In genomic region chr7:102129636-102130370, GRCh38 we compare ENCODE assay signal across 20 cellular contexts.
DNase-seq lines count a peak whose midpoint lies in the region; FAIRE-seq and TF ChIP-seq lines count a peak whose summit lies in the region.
"Had no signal": no experiment of that assay in that cellular context is flagged by ENCODE, and none has a peak within 500 bp of the region (broad histone marks: within the 10 kb centered on the region; RNA-seq: fewer than 3 reads in every experiment).

No MANE protein-coding gene starts in this region.

- H3K9me3 Mint-ChIP-seq in nephron, result no peaks in the 10 kb centered on the region
- H3K9me3 Mint-ChIP-seq: naive B cell had no signal

- no peak overlapping the region for H3K9ac ChIP-seq in HUES64 (ENCODE audit: low read depth, low read length)
- H3K9ac ChIP-seq: KMS-11 had no signal

- peak overlapping the region in 2 of 3 experiments; percentile 55 to 64 for H3K4me3 Mint-ChIP-seq in nephron
- H3K4me3 Mint-ChIP-seq: naive B cell, T-helper 17 cell had no signal

- H3K9me3 ChIP-seq in HUES64 (ENCODE audit: insufficient read depth, low read depth, low read length) (no peaks in the 10 kb centered on the region), stomach (no peaks in the 10 kb centered on the region)
- H3K9me3 ChIP-seq: heart right ventricle, SJSA1 had no signal

- peaks cover 23% of the 10 kb centered on the region for H3K4me1 Mint-ChIP-seq in nephron

- H3K27ac ChIP-seq in HUES64 (ENCODE audit: low read depth, low read length) (peak overlapping the region; percentile 19; the same call in 1 of the 2 replicates), stomach (no peak overlapping the region)
- H3K27ac ChIP-seq: heart right ventricle, KMS-11, SJSA1, VCaP had no signal

- no peak overlapping the region for H3K4me3 ChIP-seq in HUES64 (ENCODE audit: low read length)
- no peak overlapping the region for H3K4me3 ChIP-seq in bronchial epithelial cell (ENCODE audit: low read depth, low read length)
- H3K4me3 ChIP-seq in stomach, result no peak overlapping the region
- H3K4me3 ChIP-seq: heart right ventricle, SJSA1, smooth muscle cell had no signal

- H3K27ac Mint-ChIP-seq in nephron, result peak overlapping the region; percentile 80 to 94 (median 86)
- H3K27ac Mint-ChIP-seq: T-helper 17 cell had no signal

- H3K36me3 ChIP-seq in HUES64 (ENCODE audit: insufficient read depth, low read length) (peaks cover 4% of the 10 kb centered on the region; the same call in 1 of the 2 replicates), bronchial epithelial cell (ENCODE audit: control insufficient read depth, insufficient read depth, low read length) (no peaks in the 10 kb centered on the region), stomach (peaks cover 0 to 26% (median 17%) of the 10 kb centered on the region in 4 donors)

- H3K27me3 ChIP-seq in HUES64 (ENCODE audit: insufficient read depth, low read length) (no peaks in the 10 kb centered on the region), bronchial epithelial cell (ENCODE audit: control insufficient read depth, insufficient read depth, low read length) (no peaks in the 10 kb centered on the region), stomach (no peaks in the 10 kb centered on the region)
- H3K27me3 ChIP-seq: heart right ventricle, SJSA1 had no signal

- peak; percentile 32 for FAIRE-seq in bronchial epithelial cell (lab: Jason Lieb, UNC)
- FAIRE-seq: islet of Langerhans, urothelium cell line had no signal

- intact Hi-C loops in stomach (cut with DNase I; ENCODE audit: low total_unique reads), result no loop called here

- peaks cover 4% of the 10 kb centered on the region for H3K27me3 Mint-ChIP-seq in nephron (ENCODE audit: low read depth)
- H3K27me3 Mint-ChIP-seq: naive B cell, T-helper 17 cell had no signal

- H3K4me1 ChIP-seq in HUES64 (ENCODE audit: insufficient read depth, low read length), result peaks cover 11% of the 10 kb centered on the region; the same call in 1 of the 2 replicates
- H3K4me1 ChIP-seq in stomach, result no peaks in the 10 kb centered on the region

- in situ Hi-C loops in ACHN (cut with HindIII; ENCODE audit: low pct_ligation_motif_present, low pct_unique_long_range_greater_than_20kb, low sequenced_read_pairs), result no loop called here

- DNase-seq in ACHN (peak; percentile 89), bronchial epithelial cell (ENCODE audit: low read depth) (no peak), stomach (no peak), AG08395 (ENCODE audit: low spot score) (no peak), dermis blood vessel endothelial cell (no peak), NCI-H2029 treated with DMSO at 0.1 percent for 48 hours (lab: John Stamatoyannopoulos, UW) (no peak)
- DNase-seq: activated CD4-positive, alpha-beta T cell treated with anti-CD3 and anti-CD28 coated beads, Interleukin-2, amount 50 U/mL, for 48 hours; activated naive CD4-positive, alpha-beta T cell; amniotic stem cell; heart right ventricle; naive B cell; T-helper 17 cell had no signal

- no peak for TF ChIP-seq POLR2A in stomach (IDR thresholded peaks at IDR 0.05)

- TF ChIP-seq EP300 in stomach (IDR thresholded peaks at IDR 0.05), result no peak

- 83% methylated on average over 15 of the region's 15 CpGs for WGBS in HUES64
- WGBS in stomach, 5 donors, result 85 to 91% (median 88%) methylated on average over 15 of the region's 15 CpGs

- TF ChIP-seq CTCF in bronchial epithelial cell (IDR thresholded peaks at IDR 0.05; ENCODE audit: insufficient read depth, low read length, severe bottlenecking), result no peak
- no peak for TF ChIP-seq CTCF in nephron (IDR thresholded peaks at IDR 0.05; ENCODE audit: unreplicated experiment in 3 of 3)
- no peak for TF ChIP-seq CTCF in stomach (IDR thresholded peaks at IDR 0.05)

- H3K36me3 Mint-ChIP-seq in nephron (ENCODE audit: low read depth), result peaks cover 43% of the 10 kb centered on the region
